1 cellular context compared by ENCODE assay signal in genomic region chr5:171595801-171596231, GRCh38.
TF ChIP-seq lines count a peak whose summit lies in the region.

No MANE protein-coding gene starts in this region.

TF ChIP-seq in IMR-90, 13 proteins besides CTCF, POLR2A, EP300 and RAD21 (continued from another document):
- TF ChIP-seq, protein P1, sequence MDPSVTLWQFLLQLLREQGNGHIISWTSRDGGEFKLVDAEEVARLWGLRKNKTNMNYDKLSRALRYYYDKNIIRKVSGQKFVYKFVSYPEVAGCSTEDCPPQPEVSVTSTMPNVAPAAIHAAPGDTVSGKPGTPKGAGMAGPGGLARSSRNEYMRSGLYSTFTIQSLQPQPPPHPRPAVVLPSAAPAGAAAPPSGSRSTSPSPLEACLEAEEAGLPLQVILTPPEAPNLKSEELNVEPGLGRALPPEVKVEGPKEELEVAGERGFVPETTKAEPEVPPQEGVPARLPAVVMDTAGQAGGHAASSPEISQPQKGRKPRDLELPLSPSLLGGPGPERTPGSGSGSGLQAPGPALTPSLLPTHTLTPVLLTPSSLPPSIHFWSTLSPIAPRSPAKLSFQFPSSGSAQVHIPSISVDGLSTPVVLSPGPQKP (IDR thresholded peaks at IDR 0.05; ENCODE audit: borderline replicate concordance, low read depth, low read length) = no peak
- TF ChIP-seq MAFK (IDR thresholded peaks at IDR 0.05; ENCODE audit: low read depth, low read length) = no peak
- no peak for TF ChIP-seq SMC3 (IDR thresholded peaks at IDR 0.05; ENCODE audit: low read depth, low read length)
- TF ChIP-seq RFX5 (IDR thresholded peaks at IDR 0.05; ENCODE audit: low read depth, low read length) = no peak
- TF ChIP-seq MXI1 (IDR thresholded peaks at IDR 0.05; ENCODE audit: borderline replicate concordance, low read depth, low read length) = no peak
- no peak for TF ChIP-seq MAZ (IDR thresholded peaks at IDR 0.05; ENCODE audit: borderline replicate concordance, low read depth, low read length)
- TF ChIP-seq, protein P2, sequence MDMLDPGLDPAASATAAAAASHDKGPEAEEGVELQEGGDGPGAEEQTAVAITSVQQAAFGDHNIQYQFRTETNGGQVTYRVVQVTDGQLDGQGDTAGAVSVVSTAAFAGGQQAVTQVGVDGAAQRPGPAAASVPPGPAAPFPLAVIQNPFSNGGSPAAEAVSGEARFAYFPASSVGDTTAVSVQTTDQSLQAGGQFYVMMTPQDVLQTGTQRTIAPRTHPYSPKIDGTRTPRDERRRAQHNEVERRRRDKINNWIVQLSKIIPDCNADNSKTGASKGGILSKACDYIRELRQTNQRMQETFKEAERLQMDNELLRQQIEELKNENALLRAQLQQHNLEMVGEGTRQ (IDR thresholded peaks at IDR 0.05; ENCODE audit: low read depth, low read length) = no peak
